Comparison of ENCODE assay signal across 7 cellular contexts in the genomic region with DNA sequence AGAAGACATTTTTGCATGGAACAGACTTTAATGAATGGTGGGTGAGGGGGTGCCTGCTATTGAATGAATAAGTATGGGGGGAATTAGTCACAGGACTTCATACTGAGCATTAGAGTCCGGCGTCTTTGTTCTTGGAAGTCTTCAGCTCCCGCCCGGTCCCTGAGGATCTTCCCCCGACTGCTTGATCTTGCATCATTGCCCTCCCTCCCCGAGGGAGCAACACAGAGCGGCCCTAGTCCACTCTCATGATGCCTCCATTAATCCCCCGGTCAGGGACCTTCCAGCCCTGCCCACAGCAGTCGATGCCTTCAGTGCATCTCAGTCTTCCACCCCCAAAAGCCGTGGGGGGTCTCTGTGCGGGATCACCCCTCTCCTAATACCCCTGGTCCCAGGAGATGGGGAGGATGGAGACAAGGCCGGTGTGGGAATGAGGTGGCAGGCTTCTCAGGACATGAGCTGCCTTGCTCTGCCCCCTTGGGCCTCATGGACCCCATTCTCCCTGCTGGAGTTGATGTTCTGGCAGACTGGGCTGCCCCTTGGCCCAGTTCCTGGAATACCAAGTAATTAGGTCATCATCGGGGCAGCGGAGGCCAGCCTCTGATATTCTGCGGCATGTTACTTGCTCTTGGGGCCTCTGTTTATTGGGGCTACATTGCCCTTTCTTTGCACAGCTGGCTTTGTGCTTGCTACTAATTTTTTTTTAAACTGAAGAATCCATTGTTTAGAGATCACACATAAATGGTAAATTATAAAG.
DNase-seq lines count a peak whose midpoint lies in the region; ATAC-seq and TF ChIP-seq lines count a peak whose summit lies in the region.
"Not testable (repeated sequence)": the region's sequence is repeated elsewhere in the genome, so short reads cannot be mapped to it uniquely, and the experiment has no call there.

No MANE protein-coding gene starts in this region.

- not testable (repeated sequence) for H3K9me3 ChIP-seq in breast epithelium, heart right ventricle

- not testable (repeated sequence) for H3K4me1 ChIP-seq in breast epithelium, heart right ventricle

- DNase-seq in EL = peak; percentile 51
- peak; percentile 60 for DNase-seq in RPMI7951 (ENCODE audit: low read depth)
- not testable (repeated sequence) for DNase-seq in breast epithelium (ENCODE audit: low spot score in 2 of 2); sciatic nerve (ENCODE audit: low spot score)
- DNase-seq in fibroblast of the aortic adventitia (ENCODE audit: low read depth) = peak; percentile 61
- peak; percentile 28 to 67 for DNase-seq in heart right ventricle
- peak; percentile 3 for DNase-seq in medulla oblongata (ENCODE audit: extremely low spot score)

- intact Hi-C loops in breast epithelium (cut with DNase I; ENCODE audit: low total_unique reads); heart right ventricle (cut with DNase I); sciatic nerve (cut with DNase I): not testable (repeated sequence)

- H3K27ac ChIP-seq in breast epithelium = peak overlapping the region; percentile 74 to 89
- H3K27ac ChIP-seq in heart right ventricle = not testable (repeated sequence)

- not testable (repeated sequence) for TF ChIP-seq CTCF in breast epithelium (IDR thresholded peaks at IDR 0.05); fibroblast of the aortic adventitia (IDR thresholded peaks at IDR 0.05; ENCODE audit: insufficient read depth, low read length); heart right ventricle (IDR thresholded peaks at IDR 0.05)

- not testable (repeated sequence) for H3K27me3 ChIP-seq in breast epithelium, heart right ventricle

- H3K4me3 ChIP-seq in breast epithelium; fibroblast of the aortic adventitia (ENCODE audit: low read depth, low read length); heart right ventricle: not testable (repeated sequence)

- ATAC-seq in heart right ventricle = peak in 7 of 8 donors; percentile 48 to 79 (median 51)
- peak; percentile 77 for ATAC-seq in sciatic nerve

- H3K36me3 ChIP-seq in breast epithelium, heart right ventricle: not testable (repeated sequence)

- WGBS in heart right ventricle, 2 donors = 63 to 68% methylated on average over 12 to 13 of the region's 15 CpGs

- TF ChIP-seq POLR2A in breast epithelium (IDR thresholded peaks at IDR 0.05) = not testable (repeated sequence)
